In the genomic region with DNA sequence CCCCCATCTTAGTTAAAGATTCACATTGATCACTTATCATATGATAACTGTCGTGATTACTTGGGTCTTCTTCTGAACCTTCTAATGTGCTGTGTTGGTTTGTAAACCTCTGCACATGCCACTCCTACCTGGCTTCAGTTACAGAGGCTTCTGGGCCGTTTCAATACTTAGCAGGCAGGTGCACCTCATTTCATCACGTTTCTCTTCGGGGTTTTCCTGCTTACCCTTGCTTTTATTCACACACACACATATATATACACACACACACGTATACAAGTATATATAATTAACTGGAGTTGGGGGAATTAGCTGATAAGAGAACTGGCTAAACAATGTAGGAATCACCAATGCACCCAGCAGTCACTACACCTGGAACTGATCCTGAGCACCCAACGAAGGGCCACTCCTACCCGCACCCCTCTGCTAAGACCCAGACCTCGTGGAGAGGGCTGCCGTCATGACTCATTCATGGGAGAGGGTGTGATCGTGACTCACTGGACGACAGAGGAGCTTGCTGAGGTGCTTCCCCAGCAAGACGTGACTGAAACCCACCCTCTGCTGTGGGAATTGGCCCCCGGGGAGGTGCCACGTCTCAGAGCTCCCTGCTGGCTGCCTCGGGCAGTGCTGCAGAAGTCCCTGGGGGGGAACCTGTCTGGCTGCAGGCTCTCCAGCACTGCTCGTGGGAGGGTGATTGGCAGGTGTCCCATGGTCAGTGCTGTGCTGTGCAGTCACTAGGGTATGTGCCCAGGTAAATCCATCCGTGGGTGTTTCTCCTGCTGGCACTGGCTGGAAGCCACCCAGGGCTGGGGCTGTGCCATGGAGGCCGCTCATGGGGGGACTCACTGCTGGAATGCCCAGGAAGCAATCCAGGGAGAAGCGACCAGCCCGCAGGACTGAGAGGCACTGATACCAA, we compare ENCODE assay signal across 8 cellular contexts.
DNase-seq lines count a peak whose midpoint lies in the region; ATAC-seq and TF ChIP-seq lines count a peak whose summit lies in the region.
"Had no signal": no experiment of that assay in that cellular context is flagged by ENCODE, and none has a peak within 500 bp of the region (broad histone marks: within the 10 kb centered on the region; RNA-seq: fewer than 3 reads in every experiment).

No MANE protein-coding gene starts in this region.

- peak overlapping the region; percentile 17 for H3K4me2 ChIP-seq in hepatocyte

- TF ChIP-seq CTCF in GM13977 (IDR thresholded peaks at IDR 0.05; ENCODE audit: extremely low read depth, insufficient read depth, missing control alignments) (no peak), hepatocyte (IDR thresholded peaks at IDR 0.05; ENCODE audit: poor library complexity) (no peak), testis (IDR thresholded peaks at IDR 0.05) (no peak)

- no peaks in the 10 kb centered on the region for H3K36me3 ChIP-seq in hepatocyte (replicated peaks; ENCODE audit: insufficient read depth, low read depth)
- no peaks in the 10 kb centered on the region for H3K36me3 ChIP-seq in testis (ENCODE audit: low read depth, missing control alignments)
- H3K36me3 ChIP-seq: suprapubic skin had no signal

- no peaks in the 10 kb centered on the region for H4K20me1 ChIP-seq in hepatocyte (ENCODE audit: insufficient read depth, poor library complexity, severe bottlenecking)

- ATAC-seq in HG02840 (IDR thresholded peaks at IDR 0.05; ENCODE audit: low FRiP score, unreplicated experiment), result no peak

- H3K27me3 ChIP-seq in hepatocyte, result no peaks in the 10 kb centered on the region
- no peaks in the 10 kb centered on the region for H3K27me3 ChIP-seq in testis
- H3K27me3 ChIP-seq: suprapubic skin had no signal

- H2AFZ ChIP-seq in hepatocyte, result no peak overlapping the region

- no peaks in the 10 kb centered on the region for H3K9me2 ChIP-seq in hepatocyte (replicated peaks; ENCODE audit: insufficient read depth)

- no peaks in the 10 kb centered on the region for H3K79me2 ChIP-seq in hepatocyte

- peak; percentile 32 for DNase-seq in GM13977 (ENCODE audit: low spot score)
- peak; percentile 35 for DNase-seq in H4 (ENCODE audit: low spot score)
- DNase-seq in RPMI7951 (ENCODE audit: low read depth), result peak; percentile 70
- peak; percentile 52 for DNase-seq in hepatocyte (ENCODE audit: low spot score)
- no peak for DNase-seq in testis
- no peak for DNase-seq in T-helper 9 cell

- WGBS in hepatocyte (ENCODE audit: low lambda C conversion rate, missing lambda C conversion rate), result 61% methylated on average over 20 of the region's 20 CpGs
- 62 to 86% methylated on average over 13 to 20 of the region's 20 CpGs for WGBS in testis, 2 donors

- H3K4me3 ChIP-seq in hepatocyte (no peak overlapping the region), testis (no peak overlapping the region)
- H3K4me3 ChIP-seq: suprapubic skin had no signal

- intact Hi-C loops in testis (cut with DNase I; ENCODE audit: low total_unique reads), result no loop called here

- no peak overlapping the region for H3K27ac ChIP-seq in hepatocyte
- H3K27ac ChIP-seq in testis, result no peak overlapping the region
- H3K27ac ChIP-seq: suprapubic skin had no signal

- no peak for TF ChIP-seq POLR2A in testis (IDR thresholded peaks at IDR 0.05)

- no peaks in the 10 kb centered on the region for H3K9me3 ChIP-seq in hepatocyte (ENCODE audit: low read depth)
- H3K9me3 ChIP-seq in testis, result no peaks in the 10 kb centered on the region
- H3K9me3 ChIP-seq: suprapubic skin had no signal

- in situ Hi-C loops in GM13977 (cut with MboI; ENCODE audit: low pct_unique_long_range_greater_than_20kb, low sequenced_read_pairs, unreplicated experiment), result no loop called here

- H3K4me1 ChIP-seq in hepatocyte (ENCODE audit: insufficient read depth) (peaks cover 16% of the 10 kb centered on the region), testis (peaks cover 4% of the 10 kb centered on the region)

Comparison
In these comparisons a context has a peak if more than half of its experiments do, and no peak if none do; other contexts are left out.
1. DNase-seq: peak in GM13977 (single experiment), H4 (single experiment), RPMI7951 (single experiment) and hepatocyte (single experiment); none in testis (single experiment) and T-helper 9 cell (single experiment).